ENCODE assay signal across 28 cellular contexts in the genomic region with DNA sequence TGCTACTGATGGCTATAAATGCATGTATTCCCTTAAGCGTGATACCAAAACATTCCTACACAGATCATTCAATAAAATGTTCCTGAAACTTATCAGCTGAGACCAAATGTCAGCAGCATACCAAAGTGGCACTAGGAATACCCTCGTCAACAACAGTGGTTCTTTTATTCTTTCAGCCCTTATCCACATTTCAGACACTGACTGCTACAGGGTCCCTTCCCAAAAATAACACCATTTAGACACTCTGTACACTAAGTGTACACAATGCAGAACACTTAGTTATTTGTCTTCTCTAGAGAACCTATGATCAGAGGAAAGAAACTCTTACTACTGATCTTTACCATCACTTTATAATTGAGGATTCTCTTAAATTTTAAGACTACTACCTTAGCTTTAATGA.
"Had no signal": no experiment of that assay in that cellular context is flagged by ENCODE, and none has a peak within 500 bp of the region (broad histone marks: within the 10 kb centered on the region; RNA-seq: fewer than 3 reads in every experiment).

No MANE protein-coding gene starts in this region.

- H3K27ac Mint-ChIP-seq: mesothelial cell of epicardium; naive B cell; natural killer cell; nephron progenitor cell; neural progenitor cell; stimulated activated naive B cell treated with anti-CD40 and anti-IgM and Interleukin-4, amounts not matched to agents 10 μg/mL and 1 μg/mL and 100 μg/mL, for 72 hours had no signal

- H3K4me1 ChIP-seq: left ventricle myocardium inferior, neural progenitor cell, pancreas, prostate gland, testis, thyroid gland, upper lobe of right lung had no signal

- H3K9me3 ChIP-seq: left ventricle myocardium inferior, neutrophil, pancreas, prostate gland, stomach, testis, thyroid gland, upper lobe of right lung had no signal

- H3K27me3 Mint-ChIP-seq: naive B cell; stimulated activated naive B cell treated with anti-CD40 and anti-IgM and Interleukin-4, amounts not matched to agents 10 μg/mL and 1 μg/mL and 100 μg/mL, for 72 hours had no signal

- H3K4me3 Mint-ChIP-seq: mesothelial cell of epicardium; naive B cell; natural killer cell; nephron progenitor cell; neural progenitor cell; stimulated activated naive B cell treated with anti-CD40 and anti-IgM and Interleukin-4, amounts not matched to agents 10 μg/mL and 1 μg/mL and 100 μg/mL, for 72 hours had no signal

- DNase-seq: islet precursor cell; left ventricle myocardium inferior; mesendoderm; naive B cell; natural killer cell; nephron progenitor cell; occipital lobe; pancreas; posterior cingulate gyrus; retina; right cardiac atrium; stimulated activated CD4-positive, alpha-beta T cell treated with anti-CD3 and anti-CD28 coated beads, Interleukin-12 subunit alpha, Interleukin-12 subunit beta, amount 100 ng/mL, for 4 hours; stimulated activated CD4-positive, alpha-beta T cell treated with anti-CD3 and anti-CD28 coated beads, Interleukin-15, amount 100 ng/mL, for 24 hours; stimulated activated CD4-positive, alpha-beta T cell treated with anti-CD3 and anti-CD28 coated beads, Interleukin-2, amount 100 ng/mL, for 24 hours; stimulated activated CD4-positive, alpha-beta T cell treated with anti-CD3 and anti-CD28 coated beads, Interleukin-4, amount 100 ng/mL, for 1 hour; stimulated activated naive B cell treated with anti-CD40 and anti-IgM and Interleukin-4, amounts not matched to agents 10 μg/mL and 1 μg/mL and 100 μg/mL, for 72 hours; stimulated activated naive CD8-positive, alpha-beta T cell treated with anti-CD3 and anti-CD28 coated beads, Interleukin-15, Interleukin-2, amounts not matched to agents 100 U/mL and 50 U/mL, for 24 hours; stomach; testis; thyroid gland; upper lobe of right lung had no signal

- H3K36me3 ChIP-seq: pancreas, prostate gland, upper lobe of right lung had no signal

- H3K4me1 Mint-ChIP-seq: mesothelial cell of epicardium; nephron progenitor cell; neural progenitor cell; stimulated activated naive B cell treated with anti-CD40 and anti-IgM and Interleukin-4, amounts not matched to agents 10 μg/mL and 1 μg/mL and 100 μg/mL, for 72 hours had no signal

- ATAC-seq: natural killer cell; pancreas; right cardiac atrium; sciatic nerve; stimulated activated naive B cell treated with anti-CD40 and anti-IgM and Interleukin-4, amounts not matched to agents 10 μg/mL and 1 μg/mL and 100 μg/mL, for 72 hours; stimulated activated naive CD8-positive, alpha-beta T cell treated with anti-CD3 and anti-CD28 coated beads, Interleukin-15, Interleukin-2, amounts not matched to agents 100 U/mL and 50 U/mL, for 24 hours; upper lobe of right lung had no signal

- H3K4me3 ChIP-seq: left ventricle myocardium inferior, lung, neural progenitor cell, pancreas, prostate gland, skin epidermis, stomach, testis, thyroid gland, upper lobe of right lung had no signal

- H3K27ac ChIP-seq: left ventricle myocardium inferior, neural progenitor cell, neutrophil, pancreas, prostate gland, skin epidermis, stomach, testis, thyroid gland, upper lobe of right lung had no signal

- H3K36me3 Mint-ChIP-seq: naive B cell, natural killer cell had no signal

- H3K27me3 ChIP-seq: neural progenitor cell, neutrophil, pancreas, stomach, testis, thyroid gland, upper lobe of right lung had no signal

- H3K9me3 Mint-ChIP-seq: natural killer cell; neural progenitor cell; stimulated activated naive B cell treated with anti-CD40 and anti-IgM and Interleukin-4, amounts not matched to agents 10 μg/mL and 1 μg/mL and 100 μg/mL, for 72 hours had no signal
